ENCODE assay signal across 1 cellular context in the genomic region with DNA sequence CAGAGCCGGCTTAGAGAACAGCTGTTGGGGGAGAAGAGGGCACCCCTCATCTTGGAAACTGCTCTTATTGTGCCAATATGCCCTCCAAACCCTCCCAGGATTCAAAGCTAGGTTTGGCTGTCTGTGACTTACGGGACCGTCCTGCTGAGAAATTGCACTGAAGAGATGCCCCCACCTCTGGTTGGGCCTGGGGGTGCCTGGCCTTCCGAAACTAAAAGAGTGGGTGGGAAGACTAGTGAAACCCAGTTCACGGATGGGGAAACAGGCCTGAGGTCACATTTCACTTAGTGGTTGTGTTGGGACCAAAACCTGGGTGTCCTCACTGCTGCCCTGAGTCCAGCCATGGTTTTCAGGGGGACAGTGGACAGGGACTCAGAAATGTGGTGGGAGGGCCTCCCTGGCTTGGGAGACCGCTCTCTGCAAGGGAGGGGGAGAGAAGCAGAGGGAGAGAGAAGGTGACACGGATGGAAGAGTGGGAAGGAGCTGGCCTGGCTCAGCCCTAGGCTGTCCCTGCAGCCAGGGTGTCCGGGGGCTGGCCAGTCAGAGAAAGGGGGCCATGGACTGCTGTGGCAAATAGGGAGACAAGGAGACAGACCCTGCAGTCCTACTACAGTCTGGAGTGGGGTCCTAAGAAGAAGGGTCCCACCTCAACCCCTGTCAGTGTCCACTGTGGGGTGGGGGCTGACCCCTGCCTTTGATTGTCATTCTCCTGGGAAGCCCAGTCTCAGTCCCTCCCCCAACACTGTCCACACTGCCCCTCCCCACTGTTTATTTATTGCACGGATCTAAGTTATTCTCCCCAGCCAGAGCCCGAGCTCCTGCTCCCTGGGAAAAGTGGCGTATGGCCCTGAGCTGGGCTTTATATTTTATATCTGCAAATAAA.
TF ChIP-seq lines count a peak whose summit lies in the region.

No MANE protein-coding gene starts in this region.

TF ChIP-seq in GM23338, 12 proteins besides CTCF, POLR2A, EP300 and RAD21:
- TF ChIP-seq ZNF331 (CRISPR knock-in tag; IDR thresholded peaks at IDR 0.05; ENCODE audit: low read depth) (no peak), ZNF114 (CRISPR knock-in tag; IDR thresholded peaks at IDR 0.05) (no peak), EZH2phosphoT487 (IDR thresholded peaks at IDR 0.05; ENCODE audit: unreplicated experiment) (no peak), NANOG (IDR thresholded peaks at IDR 0.05; ENCODE audit: borderline replicate concordance) (no peak), STAT1 (IDR thresholded peaks at IDR 0.05; ENCODE audit: unreplicated experiment) (no peak), JUNB (IDR thresholded peaks at IDR 0.05; ENCODE audit: unreplicated experiment) (no peak), POLR2AphosphoS5 (IDR thresholded peaks at IDR 0.05; ENCODE audit: low read depth) (no peak), CREB1 (CRISPR knock-in tag; IDR thresholded peaks at IDR 0.05; ENCODE audit: low read depth) (no peak), EZH2 (IDR thresholded peaks at IDR 0.05; ENCODE audit: low read depth, unreplicated experiment) (no peak)
- TF ChIP-seq, protein P1, sequence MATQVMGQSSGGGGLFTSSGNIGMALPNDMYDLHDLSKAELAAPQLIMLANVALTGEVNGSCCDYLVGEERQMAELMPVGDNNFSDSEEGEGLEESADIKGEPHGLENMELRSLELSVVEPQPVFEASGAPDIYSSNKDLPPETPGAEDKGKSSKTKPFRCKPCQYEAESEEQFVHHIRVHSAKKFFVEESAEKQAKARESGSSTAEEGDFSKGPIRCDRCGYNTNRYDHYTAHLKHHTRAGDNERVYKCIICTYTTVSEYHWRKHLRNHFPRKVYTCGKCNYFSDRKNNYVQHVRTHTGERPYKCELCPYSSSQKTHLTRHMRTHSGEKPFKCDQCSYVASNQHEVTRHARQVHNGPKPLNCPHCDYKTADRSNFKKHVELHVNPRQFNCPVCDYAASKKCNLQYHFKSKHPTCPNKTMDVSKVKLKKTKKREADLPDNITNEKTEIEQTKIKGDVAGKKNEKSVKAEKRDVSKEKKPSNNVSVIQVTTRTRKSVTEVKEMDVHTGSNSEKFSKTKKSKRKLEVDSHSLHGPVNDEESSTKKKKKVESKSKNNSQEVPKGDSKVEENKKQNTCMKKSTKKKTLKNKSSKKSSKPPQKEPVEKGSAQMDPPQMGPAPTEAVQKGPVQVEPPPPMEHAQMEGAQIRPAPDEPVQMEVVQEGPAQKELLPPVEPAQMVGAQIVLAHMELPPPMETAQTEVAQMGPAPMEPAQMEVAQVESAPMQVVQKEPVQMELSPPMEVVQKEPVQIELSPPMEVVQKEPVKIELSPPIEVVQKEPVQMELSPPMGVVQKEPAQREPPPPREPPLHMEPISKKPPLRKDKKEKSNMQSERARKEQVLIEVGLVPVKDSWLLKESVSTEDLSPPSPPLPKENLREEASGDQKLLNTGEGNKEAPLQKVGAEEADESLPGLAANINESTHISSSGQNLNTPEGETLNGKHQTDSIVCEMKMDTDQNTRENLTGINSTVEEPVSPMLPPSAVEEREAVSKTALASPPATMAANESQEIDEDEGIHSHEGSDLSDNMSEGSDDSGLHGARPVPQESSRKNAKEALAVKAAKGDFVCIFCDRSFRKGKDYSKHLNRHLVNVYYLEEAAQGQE (IDR thresholded peaks at IDR 0.05; ENCODE audit: unreplicated experiment), result no peak
- TF ChIP-seq, protein P2, sequence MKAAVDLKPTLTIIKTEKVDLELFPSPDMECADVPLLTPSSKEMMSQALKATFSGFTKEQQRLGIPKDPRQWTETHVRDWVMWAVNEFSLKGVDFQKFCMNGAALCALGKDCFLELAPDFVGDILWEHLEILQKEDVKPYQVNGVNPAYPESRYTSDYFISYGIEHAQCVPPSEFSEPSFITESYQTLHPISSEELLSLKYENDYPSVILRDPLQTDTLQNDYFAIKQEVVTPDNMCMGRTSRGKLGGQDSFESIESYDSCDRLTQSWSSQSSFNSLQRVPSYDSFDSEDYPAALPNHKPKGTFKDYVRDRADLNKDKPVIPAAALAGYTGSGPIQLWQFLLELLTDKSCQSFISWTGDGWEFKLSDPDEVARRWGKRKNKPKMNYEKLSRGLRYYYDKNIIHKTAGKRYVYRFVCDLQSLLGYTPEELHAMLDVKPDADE (IDR thresholded peaks at IDR 0.05), result no peak
- TF ChIP-seq, protein P3, sequence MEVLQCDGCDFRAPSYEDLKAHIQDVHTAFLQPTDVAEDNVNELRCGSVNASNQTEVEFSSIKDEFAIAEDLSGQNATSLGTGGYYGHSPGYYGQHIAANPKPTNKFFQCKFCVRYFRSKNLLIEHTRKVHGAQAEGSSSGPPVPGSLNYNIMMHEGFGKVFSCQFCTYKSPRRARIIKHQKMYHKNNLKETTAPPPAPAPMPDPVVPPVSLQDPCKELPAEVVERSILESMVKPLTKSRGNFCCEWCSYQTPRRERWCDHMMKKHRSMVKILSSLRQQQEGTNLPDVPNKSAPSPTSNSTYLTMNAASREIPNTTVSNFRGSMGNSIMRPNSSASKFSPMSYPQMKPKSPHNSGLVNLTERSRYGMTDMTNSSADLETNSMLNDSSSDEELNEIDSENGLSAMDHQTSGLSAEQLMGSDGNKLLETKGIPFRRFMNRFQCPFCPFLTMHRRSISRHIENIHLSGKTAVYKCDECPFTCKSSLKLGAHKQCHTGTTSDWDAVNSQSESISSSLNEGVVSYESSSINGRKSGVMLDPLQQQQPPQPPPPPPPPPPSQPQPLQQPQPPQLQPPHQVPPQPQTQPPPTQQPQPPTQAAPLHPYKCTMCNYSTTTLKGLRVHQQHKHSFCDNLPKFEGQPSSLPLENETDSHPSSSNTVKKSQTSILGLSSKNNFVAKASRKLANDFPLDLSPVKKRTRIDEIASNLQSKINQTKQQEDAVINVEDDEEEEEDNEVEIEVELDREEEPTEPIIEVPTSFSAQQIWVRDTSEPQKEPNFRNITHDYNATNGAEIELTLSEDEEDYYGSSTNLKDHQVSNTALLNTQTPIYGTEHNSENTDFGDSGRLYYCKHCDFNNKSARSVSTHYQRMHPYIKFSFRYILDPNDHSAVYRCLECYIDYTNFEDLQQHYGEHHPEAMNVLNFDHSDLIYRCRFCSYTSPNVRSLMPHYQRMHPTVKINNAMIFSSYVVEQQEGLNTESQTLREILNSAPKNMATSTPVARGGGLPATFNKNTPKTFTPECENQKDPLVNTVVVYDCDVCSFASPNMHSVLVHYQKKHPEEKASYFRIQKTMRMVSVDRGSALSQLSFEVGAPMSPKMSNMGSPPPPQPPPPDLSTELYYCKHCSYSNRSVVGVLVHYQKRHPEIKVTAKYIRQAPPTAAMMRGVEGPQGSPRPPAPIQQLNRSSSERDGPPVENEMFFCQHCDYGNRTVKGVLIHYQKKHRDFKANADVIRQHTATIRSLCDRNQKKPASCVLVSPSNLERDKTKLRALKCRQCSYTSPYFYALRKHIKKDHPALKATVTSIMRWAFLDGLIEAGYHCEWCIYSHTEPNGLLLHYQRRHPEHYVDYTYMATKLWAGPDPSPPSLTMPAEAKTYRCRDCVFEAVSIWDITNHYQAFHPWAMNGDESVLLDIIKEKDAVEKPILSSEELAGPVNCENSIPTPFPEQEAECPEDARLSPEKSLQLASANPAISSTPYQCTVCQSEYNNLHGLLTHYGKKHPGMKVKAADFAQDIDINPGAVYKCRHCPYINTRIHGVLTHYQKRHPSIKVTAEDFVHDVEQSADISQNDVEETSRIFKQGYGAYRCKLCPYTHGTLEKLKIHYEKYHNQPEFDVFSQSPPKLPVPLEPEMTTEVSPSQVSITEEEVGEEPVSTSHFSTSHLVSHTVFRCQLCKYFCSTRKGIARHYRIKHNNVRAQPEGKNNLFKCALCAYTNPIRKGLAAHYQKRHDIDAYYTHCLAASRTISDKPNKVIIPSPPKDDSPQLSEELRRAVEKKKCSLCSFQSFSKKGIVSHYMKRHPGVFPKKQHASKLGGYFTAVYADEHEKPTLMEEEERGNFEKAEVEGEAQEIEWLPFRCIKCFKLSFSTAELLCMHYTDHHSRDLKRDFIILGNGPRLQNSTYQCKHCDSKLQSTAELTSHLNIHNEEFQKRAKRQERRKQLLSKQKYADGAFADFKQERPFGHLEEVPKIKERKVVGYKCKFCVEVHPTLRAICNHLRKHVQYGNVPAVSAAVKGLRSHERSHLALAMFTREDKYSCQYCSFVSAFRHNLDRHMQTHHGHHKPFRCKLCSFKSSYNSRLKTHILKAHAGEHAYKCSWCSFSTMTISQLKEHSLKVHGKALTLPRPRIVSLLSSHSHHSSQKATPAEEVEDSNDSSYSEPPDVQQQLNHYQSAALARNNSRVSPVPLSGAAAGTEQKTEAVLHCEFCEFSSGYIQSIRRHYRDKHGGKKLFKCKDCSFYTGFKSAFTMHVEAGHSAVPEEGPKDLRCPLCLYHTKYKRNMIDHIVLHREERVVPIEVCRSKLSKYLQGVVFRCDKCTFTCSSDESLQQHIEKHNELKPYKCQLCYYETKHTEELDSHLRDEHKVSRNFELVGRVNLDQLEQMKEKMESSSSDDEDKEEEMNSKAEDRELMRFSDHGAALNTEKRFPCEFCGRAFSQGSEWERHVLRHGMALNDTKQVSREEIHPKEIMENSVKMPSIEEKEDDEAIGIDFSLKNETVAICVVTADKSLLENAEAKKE (CRISPR knock-in tag; IDR thresholded peaks at IDR 0.05), result no peak
TF ChIP-seq in GM23338: peak in this region for 0.
